ENCODE assay signal across 8 cellular contexts in the genomic region with DNA sequence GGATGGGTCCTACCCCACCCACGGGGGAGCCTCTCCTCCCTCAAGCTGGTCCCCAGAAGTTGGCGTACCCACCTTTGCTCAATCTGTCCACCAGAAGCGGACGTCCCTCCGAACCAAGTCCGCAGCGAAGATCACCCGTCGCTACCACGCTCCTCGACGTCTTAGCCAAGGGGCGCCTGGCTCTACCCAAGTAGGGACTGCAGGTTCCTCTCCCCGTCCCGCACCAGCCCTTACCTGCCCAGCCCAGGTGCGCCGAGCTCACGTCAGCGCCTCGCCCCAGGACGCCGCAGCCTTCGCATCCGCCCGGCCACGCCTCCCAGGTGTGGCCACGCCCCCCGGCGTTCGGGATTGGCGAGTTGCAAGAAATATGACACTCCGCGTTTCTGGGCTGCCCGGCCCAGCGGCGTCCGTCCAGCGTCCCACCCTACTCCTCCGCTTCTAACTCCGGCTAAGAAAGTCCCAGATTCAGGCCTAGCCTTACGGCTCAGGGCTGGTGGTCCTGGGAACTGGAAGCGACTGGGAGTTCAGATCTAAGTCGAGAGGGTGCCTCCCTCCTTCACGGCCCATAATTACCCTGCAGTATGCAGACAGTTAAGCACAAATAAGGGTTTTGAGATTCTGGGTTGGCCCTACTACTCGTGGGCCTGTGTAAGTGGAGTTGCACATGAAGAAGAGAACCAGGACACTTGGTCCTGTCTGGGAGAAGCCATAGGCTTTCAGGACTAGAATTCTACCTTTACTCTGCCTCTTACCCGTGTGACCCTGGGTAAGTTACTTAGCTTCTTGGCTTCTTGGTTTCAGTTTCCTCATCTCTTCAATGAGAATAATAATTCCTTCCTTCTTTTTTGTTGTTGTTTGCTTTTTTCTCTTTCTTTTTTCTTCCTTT.
DNase-seq lines count a peak whose midpoint lies in the region; ATAC-seq lines count a peak whose summit lies in the region.

Gene IRF6 (minus strand): TSS at position 268 of the 886 bp plus-strand sequence. CDS start 4,729 bp downstream, outside the sequence.

- H3K4me1 Mint-ChIP-seq in effector memory CD8-positive, alpha-beta T cell (ENCODE audit: low read depth in 2 of 2), result peaks cover 0 to 10% of the 10 kb centered on the region in 2 donors
- peaks cover 6% of the 10 kb centered on the region for H3K4me1 Mint-ChIP-seq in memory B cell

- H3K27ac Mint-ChIP-seq in effector memory CD8-positive, alpha-beta T cell, result peak within 1 kb of the TSS; percentile 22 to 92
- H3K27ac Mint-ChIP-seq in memory B cell, result peak within 1 kb of the TSS; percentile 75

- H3K4me3 Mint-ChIP-seq in effector memory CD8-positive, alpha-beta T cell, result peak within 1 kb of the TSS; percentile 79 to 95
- H3K4me3 Mint-ChIP-seq in memory B cell, result peak within 1 kb of the TSS; percentile 98

- DNase-seq in GM03348 (ENCODE audit: low spot score), result peak; percentile 83
- peak; percentile 50 for DNase-seq in NCI-H2029 treated with DMSO at 0.1 percent for 48 hours (lab: John Stamatoyannopoulos, UW)
- peak; percentile 32 to 61 for DNase-seq in activated CD8-positive, alpha-beta memory T cell treated with anti-CD3 and anti-CD28 coated beads for 1 hour (ENCODE audit: extremely low read depth in 1 of 2, low read depth in 1 of 2)
- peak; percentile 21 to 66 (median 61) for DNase-seq in effector memory CD8-positive, alpha-beta T cell
- DNase-seq in memory B cell (ENCODE audit: low spot score in 2 of 2), result peak; percentile 60 to 66
- DNase-seq in stimulated activated CD8-positive, alpha-beta memory T cell treated with anti-CD3 and anti-CD28 coated beads, Interleukin-15, amount 100 ng/mL, for 48 hours (ENCODE audit: low read depth in 2 of 2), result peak; percentile 55 to 62
- no peak for DNase-seq in Kasumi-1 (lab: John Stamatoyannopoulos, UW)

- no peaks in the 10 kb centered on the region for H3K9me3 Mint-ChIP-seq in effector memory CD8-positive, alpha-beta T cell
- H3K9me3 Mint-ChIP-seq in memory B cell, result no peaks in the 10 kb centered on the region

- H3K27me3 Mint-ChIP-seq in effector memory CD8-positive, alpha-beta T cell, result peaks cover 8 to 31% of the 10 kb centered on the region in 2 donors
- no peaks in the 10 kb centered on the region for H3K27me3 Mint-ChIP-seq in memory B cell

- peak; percentile 86 for ATAC-seq in HG02610 (IDR thresholded peaks at IDR 0.05; ENCODE audit: unreplicated experiment)
- ATAC-seq in effector memory CD8-positive, alpha-beta T cell (replicated peaks), result peak; percentile 93
- peak; percentile 91 for ATAC-seq in memory B cell (ENCODE audit: low read depth)

- peaks cover 3% of the 10 kb centered on the region for H3K36me3 Mint-ChIP-seq in effector memory CD8-positive, alpha-beta T cell (ENCODE audit: insufficient read depth)
- no peaks in the 10 kb centered on the region for H3K36me3 Mint-ChIP-seq in memory B cell

Comparison
In these comparisons a context has a peak if more than half of its experiments do, and no peak if none do; other contexts are left out.
1. DNase-seq: peak in GM03348 (single experiment), NCI-H2029 treated with DMSO at 0.1 percent for 48 hours (single experiment), activated CD8-positive, alpha-beta memory T cell treated with anti-CD3 and anti-CD28 coated beads for 1 hour (2 of 2), effector memory CD8-positive, alpha-beta T cell (3 of 3), memory B cell (2 of 2) and stimulated activated CD8-positive, alpha-beta memory T cell treated with anti-CD3 and anti-CD28 coated beads, Interleukin-15, amount 100 ng/mL, for 48 hours (2 of 2); none in Kasumi-1 (0 of 2).
2. Peak in every context shown above with its lines, with median percentiles within 50 percentile points of each other: ATAC-seq.